1 cellular context compared by ENCODE assay signal in genomic region chr9:128175102-128175563, GRCh38.
TF ChIP-seq lines count a peak whose summit lies in the region.

No MANE protein-coding gene starts in this region.

TF ChIP-seq in K562, 482 proteins besides CTCF, POLR2A, EP300 and RAD21:
- TF ChIP-seq TBP (optimal IDR thresholded peaks at IDR 0.05; ENCODE audit: low read depth, low read length), result no peak
- 0 out of 2 replicates have a peak, but pooled peaks have one; percentile 14 for TF ChIP-seq CEBPG (CRISPR knock-in tag; IDR thresholded peaks at IDR 0.05)
- TF ChIP-seq CEBPG (tag; conservative IDR thresholded peaks at IDR 0.05 in 1 of 2, IDR thresholded peaks at IDR 0.05 in 1 of 2), result peak; percentile 83 to 86
- TF ChIP-seq CBX8 (IDR thresholded peaks at IDR 0.05; ENCODE audit: borderline replicate concordance, extremely low read depth, low read depth, low read length, poor library complexity, severe bottlenecking), result no peak
- peak; percentile 42; the same call in 1 of the 2 replicates for TF ChIP-seq FOSL1 (tag; conservative IDR thresholded peaks at IDR 0.05)
- peak; percentile 88 for TF ChIP-seq ATF3 (IDR thresholded peaks at IDR 0.05)
- no peak for TF ChIP-seq ATF3 (CRISPR knock-in tag; conservative IDR thresholded peaks at IDR 0.05)
- TF ChIP-seq ZNF217 (CRISPR knock-in tag; IDR thresholded peaks at IDR 0.05), result no peak
- TF ChIP-seq CEBPB (tag; IDR thresholded peaks at IDR 0.05), result peak; percentile 79
- no peak for TF ChIP-seq MBD2 (IDR thresholded peaks at IDR 0.05; ENCODE audit: borderline replicate concordance, low read depth)
- no peak for TF ChIP-seq ATF1 (CRISPR knock-in tag; IDR thresholded peaks at IDR 0.05)
- TF ChIP-seq ATF1 (tag; IDR thresholded peaks at IDR 0.05), result no peak
- TF ChIP-seq JUND (IDR thresholded peaks at IDR 0.05; ENCODE audit: borderline replicate concordance, low read depth, low read length), result 0 out of 2 replicates have a peak, but pooled peaks have one; percentile 21
- TF ChIP-seq JUND (tag; IDR thresholded peaks at IDR 0.05; ENCODE audit: borderline replicate concordance, low read depth, low read length), result no peak; the same call in 2 of the 3 replicates
- TF ChIP-seq JUN (IDR thresholded peaks at IDR 0.05; ENCODE audit: borderline replicate concordance, low read depth, low read length), result no peak
- TF ChIP-seq JUN (CRISPR knock-in tag; IDR thresholded peaks at IDR 0.05; ENCODE audit: borderline replicate concordance), result peak; percentile 45; the same call in 1 of the 2 replicates
- no peak for TF ChIP-seq CTBP1 (IDR thresholded peaks at IDR 0.05; ENCODE audit: borderline replicate concordance)
- no peak for TF ChIP-seq KAT7 (CRISPR knock-in tag; IDR thresholded peaks at IDR 0.05; ENCODE audit: borderline replicate concordance)
- no peak for TF ChIP-seq TFAM (CRISPR knock-in tag; conservative IDR thresholded peaks at IDR 0.05)
- no peak for TF ChIP-seq ZNF239 (CRISPR knock-in tag; IDR thresholded peaks at IDR 0.05)
- no peak for TF ChIP-seq ETS1 (conservative IDR thresholded peaks at IDR 0.05; ENCODE audit: control insufficient read depth, low read depth, low read length)
TF ChIP-seq in K562: peak in this region for 6.
